Comparison of ENCODE assay signal across 1 cellular context in the genomic region with DNA sequence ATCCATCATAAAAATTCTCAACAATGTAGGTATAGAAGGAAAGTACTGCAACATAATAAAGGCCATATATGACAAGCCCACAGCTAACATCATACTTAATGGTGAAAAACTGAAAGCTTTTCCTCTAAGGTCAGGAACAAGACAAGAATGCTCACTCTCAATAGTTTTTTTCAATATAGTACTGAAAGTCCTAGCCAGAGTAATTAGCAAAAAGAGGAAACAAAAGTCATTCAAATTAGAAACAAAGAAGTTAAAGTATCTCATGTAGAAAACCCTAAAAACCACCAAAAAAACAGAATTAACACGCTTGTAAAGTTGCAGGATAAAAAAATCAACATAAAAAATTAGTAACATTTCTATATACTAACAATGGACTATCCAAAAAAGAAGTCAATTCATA.
TF ChIP-seq lines count a peak whose summit lies in the region.

No MANE protein-coding gene starts in this region.

TF ChIP-seq in WTC11, 78 proteins besides CTCF, POLR2A, EP300 and RAD21 (continued from another document):
- TF ChIP-seq ARID4B (CRISPR knock-in tag; IDR thresholded peaks at IDR 0.05; ENCODE audit: borderline replicate concordance), result no peak
- TF ChIP-seq ZNF138 (CRISPR knock-in tag; conservative IDR thresholded peaks at IDR 0.05), result no peak
- TF ChIP-seq MYBL2 (CRISPR knock-in tag; IDR thresholded peaks at IDR 0.05), result no peak
- no peak for TF ChIP-seq ZNF232 (CRISPR knock-in tag; IDR thresholded peaks at IDR 0.05)
- TF ChIP-seq IRF1 (CRISPR knock-in tag; IDR thresholded peaks at IDR 0.05), result no peak
- TF ChIP-seq SP1 (CRISPR knock-in tag; conservative IDR thresholded peaks at IDR 0.05), result no peak
- TF ChIP-seq, protein P1, sequence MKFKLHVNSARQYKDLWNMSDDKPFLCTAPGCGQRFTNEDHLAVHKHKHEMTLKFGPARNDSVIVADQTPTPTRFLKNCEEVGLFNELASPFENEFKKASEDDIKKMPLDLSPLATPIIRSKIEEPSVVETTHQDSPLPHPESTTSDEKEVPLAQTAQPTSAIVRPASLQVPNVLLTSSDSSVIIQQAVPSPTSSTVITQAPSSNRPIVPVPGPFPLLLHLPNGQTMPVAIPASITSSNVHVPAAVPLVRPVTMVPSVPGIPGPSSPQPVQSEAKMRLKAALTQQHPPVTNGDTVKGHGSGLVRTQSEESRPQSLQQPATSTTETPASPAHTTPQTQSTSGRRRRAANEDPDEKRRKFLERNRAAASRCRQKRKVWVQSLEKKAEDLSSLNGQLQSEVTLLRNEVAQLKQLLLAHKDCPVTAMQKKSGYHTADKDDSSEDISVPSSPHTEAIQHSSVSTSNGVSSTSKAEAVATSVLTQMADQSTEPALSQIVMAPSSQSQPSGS (CRISPR knock-in tag; IDR thresholded peaks at IDR 0.05; ENCODE audit: borderline replicate concordance, low read depth), result no peak
